Comparison of ENCODE assay signal across 8 cellular contexts in the genomic region with DNA sequence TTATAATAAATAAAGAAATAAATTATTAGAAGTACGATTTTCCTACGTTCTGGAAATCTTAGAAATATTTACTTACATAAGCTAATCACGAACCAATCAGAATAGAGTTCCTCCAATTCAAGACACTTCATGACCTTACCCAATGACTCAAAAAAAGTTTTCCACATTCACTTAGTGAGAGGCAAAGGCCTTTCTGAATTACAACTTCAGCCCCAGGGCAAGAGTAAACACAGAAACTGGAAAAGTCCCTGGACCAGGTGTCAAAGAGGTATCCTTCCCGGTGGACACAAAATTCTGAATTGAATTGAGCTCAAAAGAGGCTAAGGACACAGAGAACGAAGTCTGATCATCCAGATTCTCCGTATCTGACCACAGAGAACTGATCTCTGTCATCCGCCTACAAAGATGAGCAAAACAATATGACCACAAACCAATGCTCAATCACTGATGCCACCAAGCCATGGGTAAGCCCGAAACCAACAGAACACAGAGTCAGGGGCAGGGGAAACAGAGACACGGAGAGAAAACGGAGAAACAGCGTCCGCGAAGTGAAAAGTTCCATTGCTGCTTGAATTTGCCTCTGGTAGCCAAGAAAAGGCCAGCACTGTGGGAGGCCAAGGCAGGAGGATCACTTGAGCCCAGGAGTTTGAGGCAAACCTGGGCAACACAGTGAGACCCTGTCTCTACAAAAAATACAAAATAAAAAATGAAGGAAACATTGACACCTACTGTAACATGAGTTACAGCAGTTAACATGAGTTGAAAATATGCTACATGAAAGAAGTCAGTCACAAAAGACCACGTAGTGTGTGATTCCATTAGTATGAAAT. TPM values are rescaled to one million over a fixed set of nuclear protein-coding genes. Genes with fewer than 3 reads are reported as not detected.
DNase-seq lines count a peak whose midpoint lies in the region; ATAC-seq and TF ChIP-seq lines count a peak whose summit lies in the region.

No MANE protein-coding gene starts in this region.

- WGBS in endodermal cell (ENCODE audit: insufficient coverage in 1 of 2, insufficient read length in 1 of 2), 2 experiments, result 95% methylated on average over 10 to 13 of the region's 14 CpGs

- POLR2A ChIA-PET in naive thymus-derived CD8-positive, alpha-beta T cell (lab: Charles Lee), result interaction anchor here (0.7 to 2.6 kb wide), 4 partner anchors 10 to 309 kb away, joined by 3 to 14 read pairs (median 4); no protein-coding TSS in a partner anchor

- no peaks in the 10 kb centered on the region for H3K9me3 Mint-ChIP-seq in activated CD4-positive, alpha-beta T cell treated with anti-CD3 and anti-CD28 coated beads, Interleukin-2, amount 10 ng/mL, durations not matched to agents 24 days and 14 days
- no peaks in the 10 kb centered on the region for H3K9me3 Mint-ChIP-seq in naive thymus-derived CD8-positive, alpha-beta T cell
- H3K9me3 Mint-ChIP-seq in endodermal cell (no peaks in the 10 kb centered on the region), endothelial cell (ENCODE audit: unreplicated experiment) (no peaks in the 10 kb centered on the region), chondrocyte (ENCODE audit: low read depth) (no peaks in the 10 kb centered on the region)

- no peaks in the 10 kb centered on the region for H3K9me3 ChIP-seq in endodermal cell (ENCODE audit: control insufficient read depth, low read length)

- DNase-seq in activated CD4-positive, alpha-beta T cell treated with anti-CD3 and anti-CD28 coated beads, Interleukin-2, amount 10 ng/mL, durations not matched to agents 24 days and 14 days, result peak; percentile 86
- peak in 6 of 10 donors; percentile 35 to 79 (median 64) for DNase-seq in naive thymus-derived CD8-positive, alpha-beta T cell
- DNase-seq in AG08395 (ENCODE audit: low spot score), result no peak
- DNase-seq in endodermal cell, result no peak
- no peak for DNase-seq in endothelial cell (ENCODE audit: low spot score)
- no peak for DNase-seq in chondrocyte (ENCODE audit: low spot score)

- intact Hi-C loops in activated CD4-positive, alpha-beta T cell treated with anti-CD3 and anti-CD28 coated beads, Interleukin-2, amount 10 ng/mL, durations not matched to agents 24 days and 14 days (cut with micrococcal nuclease), result loop anchor here (1.0 to 5.0 kb wide), 3 partner anchors 10 to 680 kb away; no protein-coding TSS in a partner anchor

- H3K27me3 ChIP-seq in endodermal cell (ENCODE audit: control insufficient read depth, insufficient read depth, low read length, poor library complexity, severe bottlenecking), result no peaks in the 10 kb centered on the region

- no peak overlapping the region for H3K27ac ChIP-seq in endodermal cell (ENCODE audit: low read depth, low read length)

- H3K27me3 Mint-ChIP-seq in activated CD4-positive, alpha-beta T cell treated with anti-CD3 and anti-CD28 coated beads, Interleukin-2, amount 10 ng/mL, durations not matched to agents 24 days and 14 days, result peaks cover 28% of the 10 kb centered on the region
- no peaks in the 10 kb centered on the region for H3K27me3 Mint-ChIP-seq in naive thymus-derived CD8-positive, alpha-beta T cell
- H3K27me3 Mint-ChIP-seq in endodermal cell (ENCODE audit: insufficient read depth) (no peaks in the 10 kb centered on the region), endothelial cell (ENCODE audit: unreplicated experiment) (peaks cover 6% of the 10 kb centered on the region), chondrocyte (ENCODE audit: low read depth) (no peaks in the 10 kb centered on the region)

- no peaks in the 10 kb centered on the region for H3K36me3 ChIP-seq in endodermal cell (ENCODE audit: control insufficient read depth, insufficient read depth, low read length)

- ATAC-seq in GM18870 (IDR thresholded peaks at IDR 0.05; ENCODE audit: unreplicated experiment) (peak; percentile 89), HG02938 (IDR thresholded peaks at IDR 0.05; ENCODE audit: unreplicated experiment) (peak; percentile 73)
- peak; percentile 87 to 88 for ATAC-seq in naive thymus-derived CD8-positive, alpha-beta T cell

- no peak overlapping the region for H3K9ac ChIP-seq in endodermal cell (ENCODE audit: extremely low read depth, low read length, poor library complexity, severe bottlenecking)

- H3K4me1 ChIP-seq in endodermal cell (ENCODE audit: control insufficient read depth, insufficient read depth, low read length), result no peaks in the 10 kb centered on the region

- H3K4me3 Mint-ChIP-seq in activated CD4-positive, alpha-beta T cell treated with anti-CD3 and anti-CD28 coated beads, Interleukin-2, amount 10 ng/mL, durations not matched to agents 24 days and 14 days, result peak overlapping the region; percentile 40
- peak overlapping the region; percentile 51 to 84 (median 80) for H3K4me3 Mint-ChIP-seq in naive thymus-derived CD8-positive, alpha-beta T cell
- H3K4me3 Mint-ChIP-seq in endodermal cell (no peak overlapping the region), endothelial cell (ENCODE audit: unreplicated experiment) (no peak overlapping the region), chondrocyte (ENCODE audit: unreplicated experiment) (no peak overlapping the region)

- H3K4me1 Mint-ChIP-seq in activated CD4-positive, alpha-beta T cell treated with anti-CD3 and anti-CD28 coated beads, Interleukin-2, amount 10 ng/mL, durations not matched to agents 24 days and 14 days, result peaks cover 33% of the 10 kb centered on the region
- H3K4me1 Mint-ChIP-seq in naive thymus-derived CD8-positive, alpha-beta T cell, result peaks cover 26 to 68% (median 63%) of the 10 kb centered on the region in 4 donors
- H3K4me1 Mint-ChIP-seq in endodermal cell (no peaks in the 10 kb centered on the region), endothelial cell (ENCODE audit: unreplicated experiment) (peaks cover 3% of the 10 kb centered on the region), chondrocyte (ENCODE audit: low read depth) (peaks cover 5% of the 10 kb centered on the region)

- peaks cover 4% of the 10 kb centered on the region for H3K36me3 Mint-ChIP-seq in activated CD4-positive, alpha-beta T cell treated with anti-CD3 and anti-CD28 coated beads, Interleukin-2, amount 10 ng/mL, durations not matched to agents 24 days and 14 days (ENCODE audit: low read depth)
- H3K36me3 Mint-ChIP-seq in naive thymus-derived CD8-positive, alpha-beta T cell, result no peaks in the 10 kb centered on the region
- H3K36me3 Mint-ChIP-seq in endodermal cell (ENCODE audit: low read depth) (no peaks in the 10 kb centered on the region), endothelial cell (ENCODE audit: low read depth, unreplicated experiment) (peaks cover 6% of the 10 kb centered on the region), chondrocyte (ENCODE audit: low read depth) (no peaks in the 10 kb centered on the region)

- peak overlapping the region; percentile 63 for H3K27ac Mint-ChIP-seq in activated CD4-positive, alpha-beta T cell treated with anti-CD3 and anti-CD28 coated beads, Interleukin-2, amount 10 ng/mL, durations not matched to agents 24 days and 14 days
- H3K27ac Mint-ChIP-seq in naive thymus-derived CD8-positive, alpha-beta T cell, result peak overlapping the region; percentile 58 to 94 (median 91)
- no peak overlapping the region for H3K27ac Mint-ChIP-seq in endodermal cell
- no peak overlapping the region for H3K27ac Mint-ChIP-seq in endothelial cell (ENCODE audit: unreplicated experiment)
- no peak overlapping the region for H3K27ac Mint-ChIP-seq in chondrocyte (ENCODE audit: unreplicated experiment)

- TF ChIP-seq CTCF in endodermal cell (conservative IDR thresholded peaks at IDR 0.05) (no peak), endothelial cell (IDR thresholded peaks at IDR 0.05; ENCODE audit: unreplicated experiment) (no peak), chondrocyte (IDR thresholded peaks at IDR 0.05) (no peak)

- no peak overlapping the region for H3K4me3 ChIP-seq in endodermal cell (ENCODE audit: low read length)

RNA-seq across cellular contexts. Expression of gene BID, which starts 6.8 kb away (rescaled TPM):
- total RNA-seq in activated CD4-positive, alpha-beta T cell treated with anti-CD3 and anti-CD28 coated beads, Interleukin-2, amount 10 ng/mL, durations not matched to agents 24 days and 14 days, result 17.8 and 18.0 TPM in 2 replicates
- total RNA-seq in naive thymus-derived CD8-positive, alpha-beta T cell, result 10 to 100 TPM; 22.3 to 23.0 TPM
- polyA plus RNA-seq in naive thymus-derived CD8-positive, alpha-beta T cell, result 10 to 100 TPM; 67.0 to 84.1 (median 67.7) TPM
- total RNA-seq in endodermal cell, result 10 to 100 TPM; 20.1 to 24.4 TPM
- 22.8 TPM for polyA plus RNA-seq in endodermal cell (2013, experiment 1 of 2)
- polyA plus RNA-seq in endodermal cell (2013, experiment 2 of 2), result 19.1 TPM
- total RNA-seq in endothelial cell (ENCODE audit: unreplicated experiment), result 32.5 TPM
- total RNA-seq in chondrocyte, result 12.5 to 15.9 TPM (median 13.2 TPM) in 3 replicates

Comparison
In these comparisons a context has a peak if more than half of its experiments do, and no peak if none do; other contexts are left out.
1. DNase-seq: peak in activated CD4-positive, alpha-beta T cell treated with anti-CD3 and anti-CD28 coated beads, Interleukin-2, amount 10 ng/mL, durations not matched to agents 24 days and 14 days (single experiment) and naive thymus-derived CD8-positive, alpha-beta T cell (6 of 10); none in AG08395 (single experiment), endodermal cell (single experiment), endothelial cell (single experiment) and chondrocyte (single experiment).
2. H3K27ac Mint-ChIP-seq: peak in activated CD4-positive, alpha-beta T cell treated with anti-CD3 and anti-CD28 coated beads, Interleukin-2, amount 10 ng/mL, durations not matched to agents 24 days and 14 days (single experiment) and naive thymus-derived CD8-positive, alpha-beta T cell (10 of 10); none in endodermal cell (single experiment), endothelial cell (single experiment) and chondrocyte (single experiment).
3. H3K4me3 Mint-ChIP-seq: peak in activated CD4-positive, alpha-beta T cell treated with anti-CD3 and anti-CD28 coated beads, Interleukin-2, amount 10 ng/mL, durations not matched to agents 24 days and 14 days (single experiment) and naive thymus-derived CD8-positive, alpha-beta T cell (10 of 10); none in endodermal cell (single experiment), endothelial cell (single experiment) and chondrocyte (single experiment).
4. Peak in every context shown above with its lines, with median percentiles within 50 percentile points of each other: ATAC-seq.